7 cellular contexts compared by ENCODE assay signal in the genomic region with DNA sequence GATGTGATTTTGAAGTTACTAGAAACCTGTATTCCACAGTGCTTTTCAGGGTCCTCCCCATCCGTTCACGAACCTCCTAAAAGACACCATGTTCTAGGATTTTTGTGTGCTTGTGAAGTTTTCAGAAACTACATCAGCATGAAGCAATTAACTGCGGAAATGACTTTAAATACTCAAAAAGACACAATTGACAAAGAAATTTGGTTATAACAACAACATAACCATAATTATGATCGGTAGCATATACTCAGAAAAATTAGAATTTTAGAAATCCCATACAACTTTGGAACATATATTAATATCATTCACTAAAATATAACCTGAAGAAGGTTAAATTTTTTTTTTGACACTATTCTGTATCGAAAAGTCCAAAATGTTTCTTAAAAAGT. TPM values are rescaled to one million over a fixed set of nuclear protein-coding genes. Genes with fewer than 3 reads are reported as not detected.
DNase-seq lines count a peak whose midpoint lies in the region; ATAC-seq lines count a peak whose summit lies in the region.

No MANE protein-coding gene starts in this region.

- no peaks in the 10 kb centered on the region for H3K27me3 ChIP-seq in HUES48 (ENCODE audit: control insufficient read depth, insufficient read depth, low read length)

- H3K4me1 Mint-ChIP-seq in stimulated activated naive CD8-positive, alpha-beta T cell treated with anti-CD3 and anti-CD28 coated beads, Interleukin-15, amount 100 ng/mL, for 72 hours, result peaks cover 30% of the 10 kb centered on the region

- H3K27ac ChIP-seq in HUES48 (ENCODE audit: low read depth, low read length), result peak overlapping the region; percentile 98

- H3K9me3 ChIP-seq in HUES48 (ENCODE audit: control insufficient read depth, insufficient read depth, low read length) (no peaks in the 10 kb centered on the region), iPS-18c (ENCODE audit: control insufficient read depth, insufficient read depth, low read length) (no peaks in the 10 kb centered on the region)

- peak overlapping the region; percentile 94 to 95 for H3K4me3 Mint-ChIP-seq in stimulated activated naive CD8-positive, alpha-beta T cell treated with anti-CD3 and anti-CD28 coated beads, Interleukin-15, amount 100 ng/mL, for 72 hours

- H3K4me3 ChIP-seq in HUES48 (ENCODE audit: low read depth, low read length) (peak overlapping the region; percentile 76), iPS-18c (ENCODE audit: insufficient read depth, low read depth, low read length) (peak overlapping the region; percentile 58; the same call in 1 of the 2 replicates)

- H3K4me1 ChIP-seq in HUES48 (ENCODE audit: control insufficient read depth, insufficient read depth, low read length), result peaks cover 15% of the 10 kb centered on the region

- peaks cover 4 to 24% of the 10 kb centered on the region in 2 donors for H3K36me3 Mint-ChIP-seq in activated naive CD4-positive, alpha-beta T cell treated with anti-CD3 and anti-CD28 coated beads, Interleukin-2, amount 50 U/mL, for 72 hours

- DNase-seq in activated naive CD4-positive, alpha-beta T cell treated with anti-CD3 and anti-CD28 coated beads, Interleukin-2, amount 50 U/mL, for 72 hours (ENCODE audit: low spot score in 2 of 2), result no peak
- no peak for DNase-seq in stimulated activated naive CD8-positive, alpha-beta T cell treated with anti-CD3 and anti-CD28 coated beads, Interleukin-15, amount 100 ng/mL, for 72 hours
- DNase-seq in activated gamma-delta T cell treated with Interleukin-2 at 50 U/mL for 16 hours (no peak), cerebellar nuclear complex (lab: John Stamatoyannopoulos, UW) (no peak)

- H3K9ac ChIP-seq in HUES48 (ENCODE audit: low read depth, low read length), result peak overlapping the region; percentile 88

- H3K27me3 Mint-ChIP-seq in stimulated activated naive CD8-positive, alpha-beta T cell treated with anti-CD3 and anti-CD28 coated beads, Interleukin-15, amount 100 ng/mL, for 72 hours, result no peaks in the 10 kb centered on the region

- no peak for ATAC-seq in activated naive CD4-positive, alpha-beta T cell treated with anti-CD3 and anti-CD28 coated beads, Interleukin-2, amount 50 U/mL, for 72 hours
- no peak for ATAC-seq in stimulated activated naive CD8-positive, alpha-beta T cell treated with anti-CD3 and anti-CD28 coated beads, Interleukin-15, amount 100 ng/mL, for 72 hours
- no peak for ATAC-seq in HG03095 (IDR thresholded peaks at IDR 0.05; ENCODE audit: unreplicated experiment)

- H3K9me3 Mint-ChIP-seq in activated naive CD4-positive, alpha-beta T cell treated with anti-CD3 and anti-CD28 coated beads, Interleukin-2, amount 50 U/mL, for 72 hours, result no peaks in the 10 kb centered on the region
- H3K9me3 Mint-ChIP-seq in stimulated activated naive CD8-positive, alpha-beta T cell treated with anti-CD3 and anti-CD28 coated beads, Interleukin-15, amount 100 ng/mL, for 72 hours, result no peaks in the 10 kb centered on the region

- H3K36me3 ChIP-seq in HUES48 (ENCODE audit: control insufficient read depth, insufficient read depth, low read length), result peaks cover 28% of the 10 kb centered on the region

- peak overlapping the region; percentile 97 to 98 for H3K27ac Mint-ChIP-seq in activated naive CD4-positive, alpha-beta T cell treated with anti-CD3 and anti-CD28 coated beads, Interleukin-2, amount 50 U/mL, for 72 hours
- peak overlapping the region; percentile 97 to 98 for H3K27ac Mint-ChIP-seq in stimulated activated naive CD8-positive, alpha-beta T cell treated with anti-CD3 and anti-CD28 coated beads, Interleukin-15, amount 100 ng/mL, for 72 hours

RNA-seq across cellular contexts. Expression of a gene that starts 43.8 kb away (rescaled TPM):
- under 1 TPM in 1 of 2 donors, not detected in 1; 0.53 TPM for total RNA-seq in activated naive CD4-positive, alpha-beta T cell treated with anti-CD3 and anti-CD28 coated beads, Interleukin-2, amount 50 U/mL, for 72 hours
